In the genomic region with DNA sequence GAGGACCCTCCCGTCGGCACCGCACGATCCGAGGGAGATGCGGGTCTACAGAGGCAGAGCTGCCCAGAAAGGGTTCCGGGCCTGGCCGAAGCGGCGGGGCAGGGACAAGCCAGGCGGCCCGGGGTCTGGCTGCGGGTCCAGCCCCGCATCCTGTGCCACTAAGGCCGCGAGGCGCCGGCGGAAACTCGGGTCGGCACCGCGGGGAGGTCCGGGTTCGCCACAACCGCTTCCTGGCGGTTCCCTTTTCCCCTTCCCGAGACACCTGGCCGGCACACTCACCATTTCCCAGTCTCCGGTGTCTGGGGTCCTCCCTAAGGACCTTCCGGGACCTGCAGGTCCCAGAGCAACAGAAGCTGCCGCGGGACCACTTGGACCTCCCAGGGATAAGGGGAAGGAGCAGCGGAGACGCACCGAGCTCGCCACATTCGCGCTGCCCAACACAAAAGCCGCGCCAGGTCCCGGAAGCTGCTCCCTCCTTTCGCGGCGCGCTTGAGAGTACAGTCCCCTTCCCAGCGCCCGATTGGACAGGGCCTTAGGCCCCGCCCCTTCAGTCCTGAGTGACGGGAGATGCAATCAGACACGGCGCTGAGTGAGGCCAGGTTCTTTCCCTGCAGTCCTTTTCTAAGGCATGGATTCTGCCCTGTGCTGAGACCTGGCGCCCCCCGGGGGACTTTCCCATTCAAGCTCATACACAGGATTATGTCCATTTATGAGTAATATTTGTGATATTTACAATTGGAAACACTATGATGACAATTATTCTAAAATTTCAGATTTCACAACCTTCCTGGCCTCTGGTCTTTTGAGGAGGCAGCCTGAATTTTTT, we compare ENCODE assay signal across 8 cellular contexts. TPM values are rescaled to one million over a fixed set of nuclear protein-coding genes. Genes with fewer than 3 reads are reported as not detected.
DNase-seq lines count a peak whose midpoint lies in the region; ATAC-seq and TF ChIP-seq lines count a peak whose summit lies in the region.

A gene (minus strand): TSS at position 497 of the 826 bp plus-strand sequence. CDS start 215 bp downstream, at position 282.

- peak; percentile 76 for TF ChIP-seq POLR2A in right lobe of liver (IDR thresholded peaks at IDR 0.05)

- H3K9me3 ChIP-seq in BLaER1, result peaks cover 60% of the 10 kb centered on the region
- no peaks in the 10 kb centered on the region for H3K9me3 ChIP-seq in right lobe of liver

- peaks cover 34% of the 10 kb centered on the region for H3K4me1 ChIP-seq in BLaER1
- peaks cover 0 to 5% (median 0%) of the 10 kb centered on the region in 4 donors for H3K4me1 ChIP-seq in right lobe of liver

- peak within 1 kb of the TSS; percentile 85 for H3K27ac Mint-ChIP-seq in activated CD4-positive, alpha-beta T cell treated with anti-CD3 and anti-CD28 coated beads, Interleukin-2, amount 10 ng/mL, durations not matched to agents 24 days and 14 days

- intact Hi-C loops in activated CD4-positive, alpha-beta T cell treated with anti-CD3 and anti-CD28 coated beads, Interleukin-2, amount 10 ng/mL, durations not matched to agents 24 days and 14 days (cut with micrococcal nuclease), result loop anchor here (1.0 to 2.0 kb wide), 4 partner anchors 26 to 252 kb away; a partner anchor contains a TSS
- intact Hi-C loops in right lobe of liver (cut with DNase I), result no loop called here

- H3K4me1 Mint-ChIP-seq in activated CD4-positive, alpha-beta T cell treated with anti-CD3 and anti-CD28 coated beads, Interleukin-2, amount 10 ng/mL, durations not matched to agents 24 days and 14 days, result peaks cover 12% of the 10 kb centered on the region

- H3K27me3 ChIP-seq in BLaER1 (no peaks in the 10 kb centered on the region), right lobe of liver (no peaks in the 10 kb centered on the region)

- peaks cover 7% of the 10 kb centered on the region for H3K27me3 Mint-ChIP-seq in activated CD4-positive, alpha-beta T cell treated with anti-CD3 and anti-CD28 coated beads, Interleukin-2, amount 10 ng/mL, durations not matched to agents 24 days and 14 days

- 0% methylated on average over 6 of the region's 54 CpGs for WGBS in right lobe of liver (ENCODE audit: insufficient coverage, low coverage, low lambda C conversion rate, missing lambda C conversion rate)

- peak within 1 kb of the TSS; percentile 94 for H3K4me3 Mint-ChIP-seq in activated CD4-positive, alpha-beta T cell treated with anti-CD3 and anti-CD28 coated beads, Interleukin-2, amount 10 ng/mL, durations not matched to agents 24 days and 14 days

- peak within 1 kb of the TSS; percentile 96 for H3K27ac ChIP-seq in BLaER1
- H3K27ac ChIP-seq in right lobe of liver, result peak within 1 kb of the TSS; percentile 17 to 77 (median 66)

- H3K36me3 Mint-ChIP-seq in activated CD4-positive, alpha-beta T cell treated with anti-CD3 and anti-CD28 coated beads, Interleukin-2, amount 10 ng/mL, durations not matched to agents 24 days and 14 days (ENCODE audit: low read depth), result peaks cover 10% of the 10 kb centered on the region

- peak within 1 kb of the TSS; percentile 79 for H3K4me2 ChIP-seq in BLaER1

- H3K9ac ChIP-seq in BLaER1, result peak within 1 kb of the TSS; percentile 96

- H3K9me3 Mint-ChIP-seq in activated CD4-positive, alpha-beta T cell treated with anti-CD3 and anti-CD28 coated beads, Interleukin-2, amount 10 ng/mL, durations not matched to agents 24 days and 14 days, result peaks cover 15% of the 10 kb centered on the region

- H3K4me3 ChIP-seq in BLaER1 (peak within 1 kb of the TSS; percentile 93), right lobe of liver (peak within 1 kb of the TSS; percentile 78 to 97 (median 90))

- peak; percentile 99 for ATAC-seq in HG03457 (IDR thresholded peaks at IDR 0.05; ENCODE audit: unreplicated experiment)
- ATAC-seq in right lobe of liver, result peak; percentile 99 to 100 (median 99)

- peaks cover 14% of the 10 kb centered on the region; the same call in 1 of the 2 replicates for H4K20me1 ChIP-seq in BLaER1

- DNase-seq in GM19240 (ENCODE audit: insufficient read length, low spot score) (peak; percentile 90), NCI-H524 (lab: John Stamatoyannopoulos, UW) (peak; percentile 92 to 97), dermis blood vessel endothelial cell (peak; percentile 97), right lobe of liver (peak; percentile 97)
- peak; percentile 96 for DNase-seq in activated CD4-positive, alpha-beta T cell treated with anti-CD3 and anti-CD28 coated beads, Interleukin-2, amount 10 ng/mL, durations not matched to agents 24 days and 14 days
- peak; percentile 92 for DNase-seq in stimulated activated CD4-positive, alpha-beta T cell treated with anti-CD3 and anti-CD28 coated beads, Interleukin-4, amount 100 ng/mL, for 24 hours

- peaks cover 37% of the 10 kb centered on the region for H3K36me3 ChIP-seq in BLaER1
- H3K36me3 ChIP-seq in right lobe of liver, result no peaks in the 10 kb centered on the region

- peak in 1 of 4 donors; percentile 11 for TF ChIP-seq CTCF in right lobe of liver (IDR thresholded peaks at IDR 0.05)

RNA-seq across cellular contexts. Expression of the gene that starts here (rescaled TPM):
- 2.8 TPM in 2 replicates for total RNA-seq in activated CD4-positive, alpha-beta T cell treated with anti-CD3 and anti-CD28 coated beads, Interleukin-2, amount 10 ng/mL, durations not matched to agents 24 days and 14 days
- total RNA-seq in dermis blood vessel endothelial cell, result 7.0 and 10.4 TPM in 2 replicates
- total RNA-seq in right lobe of liver, result 1 to 10 TPM in 5 of 6 experiments, under 1 TPM in 1; 0.79 to 2.7 (median 1.5) TPM

Comparison
In these comparisons a context has a peak if more than half of its experiments do, and no peak if none do; other contexts are left out.
1. Peak in every context shown above with its lines: DNase-seq, ATAC-seq, H3K4me3 ChIP-seq and H3K27ac ChIP-seq.